Comparison of ENCODE assay signal across 1 cellular context in genomic region chr2:46999084-46999483, GRCh38.
A peak's percentile ranks its signal among the peaks of the same experiment; 100 is the strongest.
TF ChIP-seq lines count a peak whose summit lies in the region.

No MANE protein-coding gene starts in this region.

TF ChIP-seq in HepG2, 621 proteins besides CTCF, POLR2A, EP300 and RAD21 (continued from another document):
- TF ChIP-seq ZFP90 (CRISPR knock-in tag; IDR thresholded peaks at IDR 0.05; ENCODE audit: borderline replicate concordance): no peak
- 0 out of 2 replicates have a peak, but pooled peaks have one; percentile 8 for TF ChIP-seq RAD51 (IDR thresholded peaks at IDR 0.05; ENCODE audit: borderline replicate concordance)
- peak; percentile 20; the same call in 1 of the 2 replicates for TF ChIP-seq FOXP1 (IDR thresholded peaks at IDR 0.05)
- TF ChIP-seq FOXP1 (CRISPR knock-in tag; IDR thresholded peaks at IDR 0.05): no peak
- no peak for TF ChIP-seq TFAP4 (IDR thresholded peaks at IDR 0.05; ENCODE audit: borderline replicate concordance, low read depth)
- TF ChIP-seq TRIM24 (CRISPR knock-in tag; IDR thresholded peaks at IDR 0.05): no peak
- no peak for TF ChIP-seq TBX2 (CRISPR knock-in tag; IDR thresholded peaks at IDR 0.05; ENCODE audit: borderline replicate concordance)
- no peak for TF ChIP-seq ZNF230 (CRISPR knock-in tag; IDR thresholded peaks at IDR 0.05)
- TF ChIP-seq EEA1 (CRISPR knock-in tag; IDR thresholded peaks at IDR 0.05; ENCODE audit: borderline replicate concordance): no peak
- no peak for TF ChIP-seq ZNF615 (CRISPR knock-in tag; IDR thresholded peaks at IDR 0.05; ENCODE audit: borderline replicate concordance)
- TF ChIP-seq ATM (IDR thresholded peaks at IDR 0.05; ENCODE audit: borderline replicate concordance): 0 out of 2 replicates have a peak, but pooled peaks have one; percentile 31
